In the genomic region with DNA sequence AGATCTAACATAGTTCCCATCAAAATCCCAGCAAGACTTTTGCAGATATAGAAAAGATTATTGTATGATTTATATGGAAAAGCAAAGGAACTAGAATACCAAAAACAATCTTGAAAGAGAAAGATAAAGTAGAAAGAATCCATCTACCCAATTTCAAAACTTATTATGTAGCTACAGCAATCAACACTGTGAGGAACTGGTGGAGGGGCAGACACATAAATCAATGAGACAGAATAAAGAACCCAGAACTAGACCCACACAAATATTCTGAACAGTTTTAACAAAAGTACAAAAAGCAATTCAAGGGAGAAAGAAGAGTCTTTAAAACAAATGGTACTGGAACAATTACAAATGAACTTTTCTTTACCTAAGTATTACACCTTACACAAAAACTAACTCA, we compare ENCODE assay signal across 20 cellular contexts.
"Had no signal": no experiment of that assay in that cellular context is flagged by ENCODE, and none has a peak within 500 bp of the region (broad histone marks: within the 10 kb centered on the region; RNA-seq: fewer than 3 reads in every experiment).

No MANE protein-coding gene starts in this region.

- FAIRE-seq: urothelium cell line had no signal

- ATAC-seq: psoas muscle; right cardiac atrium; right lobe of liver; stimulated activated effector memory CD8-positive, alpha-beta T cell treated with anti-CD3 and anti-CD28 coated beads, Interleukin-12 subunit alpha, Interleukin-12 subunit beta, amount 100 ng/mL, for 72 hours; stimulated activated naive B cell treated with anti-CD40 and anti-IgM and Interleukin-4, amounts not matched to agents 10 μg/mL and 1 μg/mL and 100 μg/mL, for 72 hours had no signal

- DNase-seq: occipital lobe; ovary; posterior cingulate gyrus; psoas muscle; right cardiac atrium; right lobe of liver; sigmoid colon; small intestine; stimulated activated CD4-positive, alpha-beta T cell treated with anti-CD3 and anti-CD28 coated beads, Interleukin-15, amount 100 ng/mL, for 24 hours; stimulated activated CD4-positive, alpha-beta T cell treated with anti-CD3 and anti-CD28 coated beads, Interleukin-2, amount 100 ng/mL, for 24 hours; stimulated activated CD4-positive, alpha-beta T cell treated with anti-CD3 and anti-CD28 coated beads, Interleukin-2, amount 100 ng/mL, for 48 hours; stimulated activated CD4-positive, alpha-beta T cell treated with anti-CD3 and anti-CD28 coated beads, Interleukin-4, amount 100 ng/mL, for 24 hours; stimulated activated naive B cell treated with anti-CD40 and anti-IgM and Interleukin-4, amounts not matched to agents 10 μg/mL and 1 μg/mL and 100 μg/mL, for 72 hours; stimulated activated naive CD4-positive, alpha-beta T cell treated with Interleukin-2 at 50 U/mL for 16 hours; stomach; thyroid gland; trophoblast cell; upper lobe of left lung had no signal
